Comparison of ENCODE assay signal across 1 cellular context in the genomic region with DNA sequence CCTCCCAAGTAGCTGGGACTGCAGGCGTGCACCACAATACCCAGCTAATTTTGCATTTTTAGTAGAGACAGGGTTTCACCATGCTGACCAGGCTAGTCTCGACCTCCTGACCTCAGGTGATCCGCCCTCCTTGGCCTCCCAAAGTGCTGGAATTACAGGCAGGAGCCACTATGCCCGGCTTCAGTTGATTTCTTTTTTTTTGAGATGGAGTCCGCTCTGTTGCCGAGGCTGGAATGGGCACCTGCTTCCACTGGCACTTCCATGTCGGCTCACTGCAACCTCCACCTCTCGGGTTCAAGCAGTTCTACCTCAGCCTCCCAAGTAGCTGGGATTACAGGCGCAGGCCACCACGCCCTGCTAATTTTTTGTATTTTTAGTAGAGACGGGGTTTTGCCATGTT. TPM values are rescaled to one million over a fixed set of nuclear protein-coding genes. Genes with fewer than 3 reads are reported as not detected.
"Had no signal": no experiment of that assay in that cellular context is flagged by ENCODE, and none has a peak within 500 bp of the region (broad histone marks: within the 10 kb centered on the region; RNA-seq: fewer than 3 reads in every experiment).

No MANE protein-coding gene starts in this region.

RNA-seq across cellular contexts. Expression of a gene that starts 33.4 kb away (rescaled TPM):
- total RNA-seq: SJSA1 had no signal
